Comparison of ENCODE assay signal across 34 cellular contexts in genomic region chrX:50450324-50450723, GRCh38. TPM values are rescaled to one million over a fixed set of nuclear protein-coding genes. Genes with fewer than 3 reads are reported as not detected.
"Had no signal": no experiment of that assay in that cellular context is flagged by ENCODE, and none has a peak within 500 bp of the region (broad histone marks: within the 10 kb centered on the region; RNA-seq: fewer than 3 reads in every experiment).

No MANE protein-coding gene starts in this region.

- H3K9me3 ChIP-seq: ovary, psoas muscle, spleen, suprapubic skin, testis, tibial artery, transverse colon, upper lobe of right lung, uterus had no signal

- H3K27ac ChIP-seq: neural progenitor cell, ovary, parathyroid adenoma, psoas muscle, spleen, suprapubic skin, testis, tibial artery, transverse colon, upper lobe of right lung, uterus had no signal

- H3K27me3 ChIP-seq: neural progenitor cell, ovary, suprapubic skin, testis, tibial artery, transverse colon, upper lobe of right lung, uterus had no signal

- H3K36me3 Mint-ChIP-seq: naive thymus-derived CD4-positive, alpha-beta T cell; natural killer cell; neural progenitor cell; stimulated activated memory B cell treated with anti-CD40 and anti-IgM and Interleukin-4, amounts not matched to agents 10 μg/mL and 1 μg/mL and 100 μg/mL, for 72 hours; type B pancreatic cell had no signal

- H3K9ac ChIP-seq: neural progenitor cell, parathyroid adenoma had no signal

- H3K4me3 Mint-ChIP-seq: naive thymus-derived CD4-positive, alpha-beta T cell; natural killer cell; nephron; neural progenitor cell; stimulated activated memory B cell treated with anti-CD40 and anti-IgM and Interleukin-4, amounts not matched to agents 10 μg/mL and 1 μg/mL and 100 μg/mL, for 72 hours; stimulated activated naive CD8-positive, alpha-beta T cell treated with anti-CD3 and anti-CD28 coated beads, Interleukin-15, amount 100 ng/mL, for 72 hours; type B pancreatic cell had no signal

- H3K4me1 Mint-ChIP-seq: naive thymus-derived CD4-positive, alpha-beta T cell; nephron; neural progenitor cell; stimulated activated memory B cell treated with anti-CD40 and anti-IgM and Interleukin-4, amounts not matched to agents 10 μg/mL and 1 μg/mL and 100 μg/mL, for 72 hours; stimulated activated naive CD8-positive, alpha-beta T cell treated with anti-CD3 and anti-CD28 coated beads, Interleukin-15, amount 100 ng/mL, for 72 hours had no signal

- ATAC-seq: naive thymus-derived CD4-positive, alpha-beta T cell; natural killer cell; right cardiac atrium; sciatic nerve; stimulated activated memory B cell treated with anti-CD40 and anti-IgM and Interleukin-4, amounts not matched to agents 10 μg/mL and 1 μg/mL and 100 μg/mL, for 72 hours; stimulated activated naive CD8-positive, alpha-beta T cell treated with anti-CD3 and anti-CD28 coated beads, Interleukin-15, amount 100 ng/mL, for 72 hours; stimulated activated naive CD8-positive, alpha-beta T cell treated with anti-CD3 and anti-CD28 coated beads, Interleukin-15, Interleukin-2, amounts not matched to agents 100 U/mL and 50 U/mL, for 24 hours; upper lobe of right lung had no signal

- H3K4me3 ChIP-seq: neural progenitor cell, ovary, psoas muscle, smooth muscle cell, spleen, suprapubic skin, testis, tibial artery, transverse colon, upper lobe of right lung, uterus had no signal

- DNase-seq: naive thymus-derived CD4-positive, alpha-beta T cell; natural killer cell; occipital lobe; ovary; posterior cingulate gyrus; psoas muscle; right cardiac atrium; spleen; stimulated activated CD4-positive, alpha-beta T cell treated with anti-CD3 and anti-CD28 coated beads, Interleukin-12 subunit alpha, Interleukin-12 subunit beta, amount 100 ng/mL, for 4 hours; stimulated activated CD4-positive, alpha-beta T cell treated with anti-CD3 and anti-CD28 coated beads, Interleukin-1b, Interleukin-23, amount 100 ng/mL, for 48 hours; stimulated activated CD4-positive, alpha-beta T cell treated with anti-CD3 and anti-CD28 coated beads, Interleukin-4, amount 100 ng/mL, for 1 hour; stimulated activated CD4-positive, alpha-beta T cell treated with anti-CD3 and anti-CD28 coated beads, Interleukin-4, amount 100 ng/mL, for 4 hours; stimulated activated CD8-positive, alpha-beta memory T cell treated with anti-CD3 and anti-CD28 coated beads, Interleukin-4, amount 100 ng/mL, for 48 hours; stimulated activated naive CD4-positive, alpha-beta T cell; stimulated activated naive CD8-positive, alpha-beta T cell treated with anti-CD3 and anti-CD28 coated beads, Interleukin-15, amount 100 ng/mL, for 72 hours; stimulated activated naive CD8-positive, alpha-beta T cell treated with anti-CD3 and anti-CD28 coated beads, Interleukin-15, Interleukin-2, amounts not matched to agents 100 U/mL and 50 U/mL, for 24 hours; substantia nigra; testis; tibial artery; transverse colon; upper lobe of right lung; uterus had no signal

- H3K9me3 Mint-ChIP-seq: natural killer cell; nephron; neural progenitor cell; stimulated activated memory B cell treated with anti-CD40 and anti-IgM and Interleukin-4, amounts not matched to agents 10 μg/mL and 1 μg/mL and 100 μg/mL, for 72 hours; stimulated activated naive CD8-positive, alpha-beta T cell treated with anti-CD3 and anti-CD28 coated beads, Interleukin-15, amount 100 ng/mL, for 72 hours had no signal

- H3K36me3 ChIP-seq: neural progenitor cell, ovary, spleen, suprapubic skin, tibial artery, transverse colon, upper lobe of right lung, uterus had no signal

- H3K79me2 ChIP-seq: parathyroid adenoma had no signal

- H3K4me1 ChIP-seq: neural progenitor cell, parathyroid adenoma, psoas muscle, spleen, suprapubic skin, testis, tibial artery, transverse colon, upper lobe of right lung, uterus had no signal

- H2AFZ ChIP-seq: neural progenitor cell, parathyroid adenoma had no signal

- H3K4me2 ChIP-seq: neural progenitor cell, smooth muscle cell had no signal

- H3K27me3 Mint-ChIP-seq: progenitor cell of endocrine pancreas; stimulated activated memory B cell treated with anti-CD40 and anti-IgM and Interleukin-4, amounts not matched to agents 10 μg/mL and 1 μg/mL and 100 μg/mL, for 72 hours; stimulated activated naive CD8-positive, alpha-beta T cell treated with anti-CD3 and anti-CD28 coated beads, Interleukin-15, amount 100 ng/mL, for 72 hours had no signal

- H3K27ac Mint-ChIP-seq: naive thymus-derived CD4-positive, alpha-beta T cell; natural killer cell; nephron; neural progenitor cell; progenitor cell of endocrine pancreas; stimulated activated memory B cell treated with anti-CD40 and anti-IgM and Interleukin-4, amounts not matched to agents 10 μg/mL and 1 μg/mL and 100 μg/mL, for 72 hours; stimulated activated naive CD8-positive, alpha-beta T cell treated with anti-CD3 and anti-CD28 coated beads, Interleukin-15, amount 100 ng/mL, for 72 hours; type B pancreatic cell had no signal

RNA-seq across cellular contexts. Expression of gene DGKK, which starts 20.3 kb away (rescaled TPM):
- total RNA-seq: osteoblast, psoas muscle, renal cortical epithelial cell, right cardiac atrium, sciatic nerve, skeletal muscle tissue, smooth muscle cell, suprapubic skin had no signal
- polyA plus RNA-seq: naive thymus-derived CD4-positive, alpha-beta T cell; ovary; right cardiac atrium; smooth muscle cell had no signal
